In the genomic region with DNA sequence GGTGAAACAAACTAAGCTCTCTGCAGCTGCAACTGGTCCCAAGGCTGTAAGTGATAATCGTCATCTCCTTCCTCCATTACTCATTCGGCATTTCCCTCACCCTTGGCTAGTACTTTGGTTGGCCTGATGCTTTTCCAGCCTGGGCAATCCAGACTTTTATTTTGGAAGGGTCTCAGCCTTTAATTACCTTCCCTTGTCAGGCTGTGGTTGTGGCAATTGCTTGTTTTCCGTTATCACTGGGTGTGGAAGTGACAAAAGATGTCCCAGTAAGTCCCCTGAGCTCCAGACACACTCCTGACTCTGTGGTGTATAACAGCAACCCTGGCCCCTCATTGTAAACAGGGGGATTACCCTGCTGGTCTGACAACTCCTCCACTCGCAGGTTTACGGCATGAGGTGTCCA, we compare ENCODE assay signal across 11 cellular contexts. TPM values are rescaled to one million over a fixed set of nuclear protein-coding genes. Genes with fewer than 3 reads are reported as not detected.
DNase-seq lines count a peak whose midpoint lies in the region; ATAC-seq and TF ChIP-seq lines count a peak whose summit lies in the region.
"Had no signal": no experiment of that assay in that cellular context is flagged by ENCODE, and none has a peak within 500 bp of the region (broad histone marks: within the 10 kb centered on the region; RNA-seq: fewer than 3 reads in every experiment).

No MANE protein-coding gene starts in this region.

- DNase-seq in MCF 10A (ENCODE audit: unreplicated experiment) (peak; percentile 31), breast epithelium (ENCODE audit: low spot score in 2 of 2) (no peak), PC-3 (peak; percentile 73), fibroblast of lung (ENCODE audit: low read depth in 2 of 2) (peak; percentile 12 to 34), upper lobe of right lung (no peak), medulla oblongata (ENCODE audit: extremely low spot score) (no peak), hippocampal formation (lab: John Stamatoyannopoulos, UW) (no peak), NCI-H2081 (lab: John Stamatoyannopoulos, UW) (no peak)
- DNase-seq: natural killer cell, NCI-H187, trophoblast cell had no signal

- intact Hi-C loops in MCF 10A (cut with micrococcal nuclease) = no loop called here
- intact Hi-C loops in breast epithelium (cut with DNase I; ENCODE audit: low total_unique reads) = no loop called here
- intact Hi-C loops in PC-3 (cut with micrococcal nuclease) = no loop called here
- intact Hi-C loops in upper lobe of right lung (cut with DNase I) = no loop called here

- H3K79me2 ChIP-seq in PC-3 (ENCODE audit: low read length) = peaks cover 3% of the 10 kb centered on the region; the same call in 1 of the 2 replicates
- H3K79me2 ChIP-seq in fibroblast of lung (ENCODE audit: control insufficient read depth, insufficient read depth, low read length) = peaks cover under 1% of the 10 kb centered on the region

- H3K4me3 Mint-ChIP-seq in MCF 10A (ENCODE audit: unreplicated experiment) = no peak overlapping the region
- H3K4me3 Mint-ChIP-seq: natural killer cell had no signal

- H3K27ac ChIP-seq in breast epithelium (no peak overlapping the region), PC-3 (ENCODE audit: low read length) (peak overlapping the region; percentile 31), fibroblast of lung (ENCODE audit: insufficient read depth, low read length) (no peak overlapping the region), upper lobe of right lung (no peak overlapping the region)

- 0 out of 2 replicates have a peak overlapping the region, but pooled peaks have one; percentile 3 for H2AFZ ChIP-seq in PC-3 (ENCODE audit: low read length)
- H2AFZ ChIP-seq in fibroblast of lung (ENCODE audit: low read length) = no peak overlapping the region

- peaks cover 1% of the 10 kb centered on the region for H3K36me3 Mint-ChIP-seq in MCF 10A (ENCODE audit: insufficient read depth, unreplicated experiment)
- H3K36me3 Mint-ChIP-seq: natural killer cell had no signal

- H3F3A ChIP-seq in PC-3 (ENCODE audit: low read length, unreplicated experiment) = no peaks in the 10 kb centered on the region

- TF ChIP-seq CTCF in MCF 10A (IDR thresholded peaks at IDR 0.05; ENCODE audit: unreplicated experiment) = no peak
- TF ChIP-seq CTCF in breast epithelium (IDR thresholded peaks at IDR 0.05) = no peak
- TF ChIP-seq CTCF in PC-3 (conservative IDR thresholded peaks at IDR 0.05; ENCODE audit: low read depth, low read length) = no peak
- no peak for TF ChIP-seq CTCF in fibroblast of lung (conservative IDR thresholded peaks at IDR 0.05 in 1 of 2, IDR thresholded peaks at IDR 0.05 in 1 of 2; ENCODE audit: low read depth in 1 of 2, low read length in 2 of 2)
- no peak for TF ChIP-seq CTCF in upper lobe of right lung (IDR thresholded peaks at IDR 0.05)

- no peak overlapping the region for H3K27ac Mint-ChIP-seq in MCF 10A (ENCODE audit: low read depth, unreplicated experiment)
- H3K27ac Mint-ChIP-seq: natural killer cell had no signal

- no peak for TF ChIP-seq POLR2A in breast epithelium (IDR thresholded peaks at IDR 0.05)

- CTCF ChIA-PET in MCF 10A (lab: Yijun Ruan, JAX) (interaction anchor here (0.8 kb wide), 1 partner anchor 24 kb away, joined by 3 read pairs; no protein-coding TSS in a partner anchor), PC-3 (lab: Charles Lee) (interaction anchor here (1.0 kb wide), 1 partner anchor 12 kb away, joined by 3 read pairs; no protein-coding TSS in a partner anchor)

- H3K4me2 ChIP-seq in PC-3 (ENCODE audit: low read length) (peak overlapping the region; percentile 49), fibroblast of lung (ENCODE audit: extremely low read depth, insufficient read depth, low read length) (no peak overlapping the region)

- H3K4me3 ChIP-seq in breast epithelium (no peak overlapping the region), PC-3 (ENCODE audit: low read length) (no peak overlapping the region), fibroblast of lung (replicated peaks in 1 of 4; ENCODE audit: control extremely low read depth in 1 of 4, insufficient read depth in 1 of 4, low read depth in 3 of 4, low read length in 4 of 4) (no peak overlapping the region), upper lobe of right lung (no peak overlapping the region)

- H3K9me3 ChIP-seq in breast epithelium (no peaks in the 10 kb centered on the region), PC-3 (ENCODE audit: low read length) (no peaks in the 10 kb centered on the region), fibroblast of lung (ENCODE audit: control insufficient read depth, insufficient read depth, low read depth, low read length) (no peaks in the 10 kb centered on the region), upper lobe of right lung (no peaks in the 10 kb centered on the region)

- BruUV-seq in MCF 10A (replicated peaks; lab: Mats Ljungman, UMichigan) (no TSS peak), PC-3 (replicated peaks; lab: Mats Ljungman, UMichigan) (no TSS peak)

- POLR2A ChIA-PET in MCF 10A (lab: Yijun Ruan, JAX) (interaction anchor here (0.5 to 1.0 kb wide), 2 partner anchors 15 to 1758 kb away, joined by 3 to 4 read pairs; no protein-coding TSS in a partner anchor), PC-3 (lab: Charles Lee; ENCODE audit: unreplicated experiment) (interaction anchor here (0.6 kb wide), 1 partner anchor 33 kb away, joined by 3 read pairs; no protein-coding TSS in a partner anchor)

- H3K36me3 ChIP-seq in breast epithelium = no peaks in the 10 kb centered on the region
- H3K36me3 ChIP-seq in PC-3 (ENCODE audit: low read depth, low read length) = no peaks in the 10 kb centered on the region
- H3K36me3 ChIP-seq in fibroblast of lung (ENCODE audit: control insufficient read depth, insufficient read depth, low read length) = no peaks in the 10 kb centered on the region
- no peaks in the 10 kb centered on the region for H3K36me3 ChIP-seq in upper lobe of right lung

- no peaks in the 10 kb centered on the region for H4K20me1 ChIP-seq in PC-3 (ENCODE audit: low read length)
- H4K20me1 ChIP-seq in fibroblast of lung (ENCODE audit: control insufficient read depth, extremely low read depth, insufficient read depth, low read length) = no peaks in the 10 kb centered on the region

- no peaks in the 10 kb centered on the region for H3K9me3 Mint-ChIP-seq in MCF 10A (ENCODE audit: unreplicated experiment)
- H3K9me3 Mint-ChIP-seq: natural killer cell had no signal

- peak; percentile 59 for ATAC-seq in PC-3
- no peak for ATAC-seq in upper lobe of right lung
- ATAC-seq: natural killer cell had no signal

- H3K9ac ChIP-seq in PC-3 (ENCODE audit: low read length) (no peak overlapping the region), fibroblast of lung (ENCODE audit: insufficient read depth, low read length) (no peak overlapping the region)

- H3K4me1 Mint-ChIP-seq in MCF 10A (ENCODE audit: insufficient read depth, unreplicated experiment) = peaks cover 10% of the 10 kb centered on the region

- H3K4me1 ChIP-seq in breast epithelium (no peaks in the 10 kb centered on the region), PC-3 (ENCODE audit: insufficient read depth, low read length) (peaks cover 32% of the 10 kb centered on the region), fibroblast of lung (ENCODE audit: control insufficient read depth, extremely low read depth, insufficient read depth, low read length) (peaks cover 2% of the 10 kb centered on the region), upper lobe of right lung (peaks cover 4% of the 10 kb centered on the region)

- H3K27me3 ChIP-seq in breast epithelium = no peaks in the 10 kb centered on the region
- H3K27me3 ChIP-seq in PC-3 (ENCODE audit: low read length) = no peaks in the 10 kb centered on the region
- no peaks in the 10 kb centered on the region for H3K27me3 ChIP-seq in fibroblast of lung (ENCODE audit: control insufficient read depth, insufficient read depth, low read length)
- H3K27me3 ChIP-seq in upper lobe of right lung = no peaks in the 10 kb centered on the region

- no peaks in the 10 kb centered on the region for H3K27me3 Mint-ChIP-seq in MCF 10A (ENCODE audit: insufficient read depth, unreplicated experiment)

- no peaks in the 10 kb centered on the region for H3K9me2 ChIP-seq in PC-3 (replicated peaks; ENCODE audit: low read length)

RNA-seq across cellular contexts. Expression of a gene that starts 6.3 kb away (rescaled TPM):
- total RNA-seq in MCF 10A (2022) (78.3 and 97.2 TPM in 2 replicates), breast epithelium (10 to 100 TPM; 26.9 to 38.2 (median 28.5) TPM), PC-3 (2014; rRNA removed) (51.4 TPM in 2 replicates), fibroblast of lung (35.4 and 38.5 TPM in 2 replicates), upper lobe of right lung (35.1 TPM)
- polyA plus RNA-seq in fibroblast of lung = 54.7 and 55.5 TPM in 2 replicates
- polyA plus RNA-seq in fibroblast of lung (2012) = 34.2 and 35.5 TPM in 2 replicates
- polyA minus RNA-seq in fibroblast of lung (ENCODE audit: low replicate concordance) = 29.8 and 30.6 TPM in 2 replicates

RNA-seq across cellular contexts. Expression of a gene that starts 25.6 kb away (rescaled TPM):
- total RNA-seq in MCF 10A (2022) (333 and 339 TPM in 2 replicates), breast epithelium (100 to 1,000 TPM in 2 of 3 donors, 10 to 100 TPM in 1; 91.0 to 122 (median 121) TPM), PC-3 (2014; rRNA removed) (354 and 460 TPM in 2 replicates), fibroblast of lung (74.2 and 94.3 TPM in 2 replicates), upper lobe of right lung (80.9 TPM)
- polyA plus RNA-seq in fibroblast of lung = 90.8 and 116 TPM in 2 replicates
- polyA plus RNA-seq in fibroblast of lung (2012) = 98.9 and 144 TPM in 2 replicates
- polyA minus RNA-seq in fibroblast of lung (ENCODE audit: low replicate concordance) = 14.7 and 20.6 TPM in 2 replicates

RNA-seq across cellular contexts. Expression of a gene that starts 53.4 kb away (rescaled TPM):
- 167 and 196 TPM in 2 replicates for total RNA-seq in MCF 10A (2022)
- 100 to 1,000 TPM in 1 of 3 donors, 10 to 100 TPM in 2; 68.5 to 134 (median 80.2) TPM for total RNA-seq in breast epithelium
- 164 and 174 TPM in 2 replicates for total RNA-seq in PC-3 (2014; rRNA removed)
- 41.6 and 54.7 TPM in 2 replicates for total RNA-seq in fibroblast of lung
- 77.6 and 94.9 TPM in 2 replicates for polyA plus RNA-seq in fibroblast of lung
- polyA plus RNA-seq in fibroblast of lung (2012) = 143 and 164 TPM in 2 replicates
- polyA minus RNA-seq in fibroblast of lung (ENCODE audit: low replicate concordance) = 52.9 and 67.0 TPM in 2 replicates
- total RNA-seq in upper lobe of right lung = 104 TPM

RNA-seq across cellular contexts. Expression of a gene that starts 53.5 kb away (rescaled TPM):
- total RNA-seq in MCF 10A (2022) = 90.9 and 134 TPM in 2 replicates
- 10 to 100 TPM in 2 of 3 donors, 1 to 10 TPM in 1; 8.5 to 13.8 (median 12.4) TPM for total RNA-seq in breast epithelium
- 92.6 and 103 TPM in 2 replicates for total RNA-seq in PC-3 (2014; rRNA removed)
- 10.3 and 11.1 TPM in 2 replicates for total RNA-seq in fibroblast of lung
- 26.3 and 49.7 TPM in 2 replicates for polyA plus RNA-seq in fibroblast of lung
- polyA plus RNA-seq in fibroblast of lung (2012) = 26.3 and 49.8 TPM in 2 replicates
- polyA minus RNA-seq in fibroblast of lung (ENCODE audit: low replicate concordance) = 9.9 and 22.1 TPM in 2 replicates
- 13.6 TPM for total RNA-seq in upper lobe of right lung

Comparison
In these comparisons a context has a peak if more than half of its experiments do, and no peak if none do; other contexts are left out.
1. DNase-seq: peak in MCF 10A (single experiment), PC-3 (single experiment) and fibroblast of lung (2 of 2); none in breast epithelium (0 of 2), upper lobe of right lung (single experiment), medulla oblongata (single experiment), hippocampal formation (0 of 2) and NCI-H2081 (0 of 2).